Comparison of ENCODE assay signal across 1 cellular context in the genomic region with DNA sequence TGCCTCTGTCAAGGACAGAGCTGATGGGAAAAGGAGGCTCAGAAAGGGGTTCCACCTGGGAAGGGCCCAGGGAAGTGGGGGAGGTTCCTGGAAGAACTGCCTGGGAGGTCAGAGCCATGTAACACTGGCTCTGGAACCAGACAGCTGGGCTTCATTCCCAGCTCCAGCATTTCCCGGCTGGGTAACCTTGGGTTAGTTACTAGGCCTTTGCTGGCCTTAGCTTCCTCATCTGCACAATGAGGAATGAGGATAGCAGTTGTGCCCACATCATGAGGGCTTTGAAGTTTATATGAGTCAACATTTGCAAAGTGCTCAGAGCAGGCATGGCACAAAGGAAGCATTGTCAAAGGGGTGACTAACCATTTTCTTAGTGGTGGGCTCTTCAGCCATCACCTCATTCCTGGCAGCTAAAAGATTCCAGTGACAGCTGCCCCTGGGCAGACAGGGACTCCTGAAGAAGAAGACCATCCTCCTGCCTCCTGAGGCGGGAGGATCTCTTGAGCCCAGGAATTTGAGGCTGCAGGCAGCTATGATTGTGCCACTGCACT.
TF ChIP-seq lines count a peak whose summit lies in the region.

No MANE protein-coding gene starts in this region.

TF ChIP-seq in HepG2, 621 proteins besides CTCF, POLR2A, EP300 and RAD21 (continued from another document and continues in another):
- TF ChIP-seq, protein P1, sequence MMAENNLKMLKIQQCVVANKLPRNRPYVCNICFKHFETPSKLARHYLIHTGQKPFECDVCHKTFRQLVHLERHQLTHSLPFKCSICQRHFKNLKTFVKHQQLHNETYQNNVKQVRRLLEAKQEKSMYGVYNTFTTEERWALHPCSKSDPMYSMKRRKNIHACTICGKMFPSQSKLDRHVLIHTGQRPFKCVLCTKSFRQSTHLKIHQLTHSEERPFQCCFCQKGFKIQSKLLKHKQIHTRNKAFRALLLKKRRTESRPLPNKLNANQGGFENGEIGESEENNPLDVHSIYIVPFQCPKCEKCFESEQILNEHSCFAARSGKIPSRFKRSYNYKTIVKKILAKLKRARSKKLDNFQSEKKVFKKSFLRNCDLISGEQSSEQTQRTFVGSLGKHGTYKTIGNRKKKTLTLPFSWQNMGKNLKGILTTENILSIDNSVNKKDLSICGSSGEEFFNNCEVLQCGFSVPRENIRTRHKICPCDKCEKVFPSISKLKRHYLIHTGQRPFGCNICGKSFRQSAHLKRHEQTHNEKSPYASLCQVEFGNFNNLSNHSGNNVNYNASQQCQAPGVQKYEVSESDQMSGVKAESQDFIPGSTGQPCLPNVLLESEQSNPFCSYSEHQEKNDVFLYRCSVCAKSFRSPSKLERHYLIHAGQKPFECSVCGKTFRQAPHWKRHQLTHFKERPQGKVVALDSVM (CRISPR knock-in tag; IDR thresholded peaks at IDR 0.05), result peak; percentile 49; the same call in 1 of the 2 replicates
- peak; percentile 62; the same call in 1 of the 2 replicates for TF ChIP-seq ARID4A (CRISPR knock-in tag; IDR thresholded peaks at IDR 0.05; ENCODE audit: borderline replicate concordance)
- TF ChIP-seq YEATS2 (CRISPR knock-in tag; IDR thresholded peaks at IDR 0.05; ENCODE audit: borderline replicate concordance), result peak; percentile 63; the same call in 1 of the 2 replicates
- no peak for TF ChIP-seq ZNF143 (CRISPR knock-in tag; IDR thresholded peaks at IDR 0.05)
- TF ChIP-seq, protein P2, sequence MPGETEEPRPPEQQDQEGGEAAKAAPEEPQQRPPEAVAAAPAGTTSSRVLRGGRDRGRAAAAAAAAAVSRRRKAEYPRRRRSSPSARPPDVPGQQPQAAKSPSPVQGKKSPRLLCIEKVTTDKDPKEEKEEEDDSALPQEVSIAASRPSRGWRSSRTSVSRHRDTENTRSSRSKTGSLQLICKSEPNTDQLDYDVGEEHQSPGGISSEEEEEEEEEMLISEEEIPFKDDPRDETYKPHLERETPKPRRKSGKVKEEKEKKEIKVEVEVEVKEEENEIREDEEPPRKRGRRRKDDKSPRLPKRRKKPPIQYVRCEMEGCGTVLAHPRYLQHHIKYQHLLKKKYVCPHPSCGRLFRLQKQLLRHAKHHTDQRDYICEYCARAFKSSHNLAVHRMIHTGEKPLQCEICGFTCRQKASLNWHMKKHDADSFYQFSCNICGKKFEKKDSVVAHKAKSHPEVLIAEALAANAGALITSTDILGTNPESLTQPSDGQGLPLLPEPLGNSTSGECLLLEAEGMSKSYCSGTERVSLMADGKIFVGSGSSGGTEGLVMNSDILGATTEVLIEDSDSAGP (CRISPR knock-in tag; IDR thresholded peaks at IDR 0.05; ENCODE audit: borderline replicate concordance), result peak; percentile 26; the same call in 1 of the 2 replicates
- no peak for TF ChIP-seq SP4 (CRISPR knock-in tag; IDR thresholded peaks at IDR 0.05)
- TF ChIP-seq, protein P3, sequence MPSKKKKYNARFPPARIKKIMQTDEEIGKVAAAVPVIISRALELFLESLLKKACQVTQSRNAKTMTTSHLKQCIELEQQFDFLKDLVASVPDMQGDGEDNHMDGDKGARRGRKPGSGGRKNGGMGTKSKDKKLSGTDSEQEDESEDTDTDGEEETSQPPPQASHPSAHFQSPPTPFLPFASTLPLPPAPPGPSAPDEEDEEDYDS (CRISPR knock-in tag; IDR thresholded peaks at IDR 0.05), result peak; percentile 82; the same call in 1 of the 2 replicates
- TF ChIP-seq ZMYM4 (CRISPR knock-in tag; IDR thresholded peaks at IDR 0.05), result peak; percentile 50; the same call in 1 of the 2 replicates
- no peak for TF ChIP-seq GTF3A (CRISPR knock-in tag; conservative IDR thresholded peaks at IDR 0.05)
- TF ChIP-seq ZNF780A (CRISPR knock-in tag; IDR thresholded peaks at IDR 0.05), result no peak
- no peak for TF ChIP-seq HNRNPL (IDR thresholded peaks at IDR 0.05; ENCODE audit: low read depth, low read length)
- no peak for TF ChIP-seq HHEX (CRISPR knock-in tag; IDR thresholded peaks at IDR 0.05)
- no peak for TF ChIP-seq TOPORS (CRISPR knock-in tag; IDR thresholded peaks at IDR 0.05)
- TF ChIP-seq RFXANK (CRISPR knock-in tag; IDR thresholded peaks at IDR 0.05), result 0 out of 2 replicates have a peak, but pooled peaks have one; percentile 33
- no peak for TF ChIP-seq CAMTA2 (CRISPR knock-in tag; IDR thresholded peaks at IDR 0.05; ENCODE audit: borderline replicate concordance)
- TF ChIP-seq POLR2G (IDR thresholded peaks at IDR 0.05; ENCODE audit: low read depth, low read length), result peak; percentile 80
- TF ChIP-seq, protein P4, sequence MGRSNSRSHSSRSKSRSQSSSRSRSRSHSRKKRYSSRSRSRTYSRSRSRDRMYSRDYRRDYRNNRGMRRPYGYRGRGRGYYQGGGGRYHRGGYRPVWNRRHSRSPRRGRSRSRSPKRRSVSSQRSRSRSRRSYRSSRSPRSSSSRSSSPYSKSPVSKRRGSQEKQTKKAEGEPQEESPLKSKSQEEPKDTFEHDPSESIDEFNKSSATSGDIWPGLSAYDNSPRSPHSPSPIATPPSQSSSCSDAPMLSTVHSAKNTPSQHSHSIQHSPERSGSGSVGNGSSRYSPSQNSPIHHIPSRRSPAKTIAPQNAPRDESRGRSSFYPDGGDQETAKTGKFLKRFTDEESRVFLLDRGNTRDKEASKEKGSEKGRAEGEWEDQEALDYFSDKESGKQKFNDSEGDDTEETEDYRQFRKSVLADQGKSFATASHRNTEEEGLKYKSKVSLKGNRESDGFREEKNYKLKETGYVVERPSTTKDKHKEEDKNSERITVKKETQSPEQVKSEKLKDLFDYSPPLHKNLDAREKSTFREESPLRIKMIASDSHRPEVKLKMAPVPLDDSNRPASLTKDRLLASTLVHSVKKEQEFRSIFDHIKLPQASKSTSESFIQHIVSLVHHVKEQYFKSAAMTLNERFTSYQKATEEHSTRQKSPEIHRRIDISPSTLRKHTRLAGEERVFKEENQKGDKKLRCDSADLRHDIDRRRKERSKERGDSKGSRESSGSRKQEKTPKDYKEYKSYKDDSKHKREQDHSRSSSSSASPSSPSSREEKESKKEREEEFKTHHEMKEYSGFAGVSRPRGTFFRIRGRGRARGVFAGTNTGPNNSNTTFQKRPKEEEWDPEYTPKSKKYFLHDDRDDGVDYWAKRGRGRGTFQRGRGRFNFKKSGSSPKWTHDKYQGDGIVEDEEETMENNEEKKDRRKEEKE (IDR thresholded peaks at IDR 0.05), result no peak
- TF ChIP-seq FOXA1 (IDR thresholded peaks at IDR 0.05), result no peak
- peak; percentile 64 for TF ChIP-seq FOXA1 (CRISPR knock-in tag; IDR thresholded peaks at IDR 0.05)
- TF ChIP-seq, protein P5, sequence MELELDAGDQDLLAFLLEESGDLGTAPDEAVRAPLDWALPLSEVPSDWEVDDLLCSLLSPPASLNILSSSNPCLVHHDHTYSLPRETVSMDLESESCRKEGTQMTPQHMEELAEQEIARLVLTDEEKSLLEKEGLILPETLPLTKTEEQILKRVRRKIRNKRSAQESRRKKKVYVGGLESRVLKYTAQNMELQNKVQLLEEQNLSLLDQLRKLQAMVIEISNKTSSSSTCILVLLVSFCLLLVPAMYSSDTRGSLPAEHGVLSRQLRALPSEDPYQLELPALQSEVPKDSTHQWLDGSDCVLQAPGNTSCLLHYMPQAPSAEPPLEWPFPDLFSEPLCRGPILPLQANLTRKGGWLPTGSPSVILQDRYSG (CRISPR knock-in tag; IDR thresholded peaks at IDR 0.05), result no peak
- TF ChIP-seq, protein P6, sequence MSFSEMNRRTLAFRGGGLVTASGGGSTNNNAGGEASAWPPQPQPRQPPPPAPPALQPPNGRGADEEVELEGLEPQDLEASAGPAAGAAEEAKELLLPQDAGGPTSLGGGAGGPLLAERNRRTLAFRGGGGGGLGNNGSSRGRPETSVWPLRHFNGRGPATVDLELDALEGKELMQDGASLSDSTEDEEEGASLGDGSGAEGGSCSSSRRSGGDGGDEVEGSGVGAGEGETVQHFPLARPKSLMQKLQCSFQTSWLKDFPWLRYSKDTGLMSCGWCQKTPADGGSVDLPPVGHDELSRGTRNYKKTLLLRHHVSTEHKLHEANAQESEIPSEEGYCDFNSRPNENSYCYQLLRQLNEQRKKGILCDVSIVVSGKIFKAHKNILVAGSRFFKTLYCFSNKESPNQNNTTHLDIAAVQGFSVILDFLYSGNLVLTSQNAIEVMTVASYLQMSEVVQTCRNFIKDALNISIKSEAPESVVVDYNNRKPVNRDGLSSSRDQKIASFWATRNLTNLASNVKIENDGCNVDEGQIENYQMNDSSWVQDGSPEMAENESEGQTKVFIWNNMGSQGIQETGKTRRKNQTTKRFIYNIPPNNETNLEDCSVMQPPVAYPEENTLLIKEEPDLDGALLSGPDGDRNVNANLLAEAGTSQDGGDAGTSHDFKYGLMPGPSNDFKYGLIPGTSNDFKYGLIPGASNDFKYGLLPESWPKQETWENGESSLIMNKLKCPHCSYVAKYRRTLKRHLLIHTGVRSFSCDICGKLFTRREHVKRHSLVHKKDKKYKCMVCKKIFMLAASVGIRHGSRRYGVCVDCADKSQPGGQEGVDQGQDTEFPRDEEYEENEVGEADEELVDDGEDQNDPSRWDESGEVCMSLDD (CRISPR knock-in tag; IDR thresholded peaks at IDR 0.05; ENCODE audit: borderline replicate concordance), result peak; percentile 92; the same call in 1 of the 2 replicates
- TF ChIP-seq IRF2 (CRISPR knock-in tag; IDR thresholded peaks at IDR 0.05), result peak; percentile 77; the same call in 1 of the 2 replicates
- 0 out of 2 replicates have a peak, but pooled peaks have one; percentile 4 for TF ChIP-seq ZBTB33 (CRISPR knock-in tag; IDR thresholded peaks at IDR 0.05)
- no peak for TF ChIP-seq SETDB1 (CRISPR knock-in tag; IDR thresholded peaks at IDR 0.05; ENCODE audit: borderline replicate concordance)
- TF ChIP-seq XBP1 (CRISPR knock-in tag; IDR thresholded peaks at IDR 0.05), result no peak
- 0 out of 2 replicates have a peak, but pooled peaks have one; percentile 15 for TF ChIP-seq ZNF629 (CRISPR knock-in tag; conservative IDR thresholded peaks at IDR 0.05)
- TF ChIP-seq, protein P7, sequence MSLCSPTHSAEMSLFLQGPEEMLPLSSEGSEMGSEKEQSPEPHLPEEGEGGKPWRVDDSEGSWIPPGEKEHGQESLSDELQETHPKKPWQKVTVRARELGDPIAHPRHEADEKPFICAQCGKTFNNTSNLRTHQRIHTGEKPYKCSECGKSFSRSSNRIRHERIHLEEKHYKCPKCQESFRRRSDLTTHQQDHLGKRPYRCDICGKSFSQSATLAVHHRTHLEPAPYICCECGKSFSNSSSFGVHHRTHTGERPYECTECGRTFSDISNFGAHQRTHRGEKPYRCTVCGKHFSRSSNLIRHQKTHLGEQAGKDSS (CRISPR knock-in tag; IDR thresholded peaks at IDR 0.05; ENCODE audit: borderline replicate concordance, low read depth), result peak; percentile 90; the same call in 1 of the 2 replicates
- TF ChIP-seq ZNF121 (CRISPR knock-in tag; IDR thresholded peaks at IDR 0.05), result no peak
- TF ChIP-seq ZBTB49 (CRISPR knock-in tag; IDR thresholded peaks at IDR 0.05; ENCODE audit: borderline replicate concordance), result no peak
- TF ChIP-seq ZNF12 (CRISPR knock-in tag; IDR thresholded peaks at IDR 0.05), result peak; percentile 83
- TF ChIP-seq TBX3 (IDR thresholded peaks at IDR 0.05; ENCODE audit: borderline replicate concordance), result peak; percentile 25; the same call in 1 of the 2 replicates
- no peak for TF ChIP-seq LCORL (IDR thresholded peaks at IDR 0.05)
- peak; percentile 68; the same call in 1 of the 2 replicates for TF ChIP-seq LCORL (CRISPR knock-in tag; IDR thresholded peaks at IDR 0.05)
- peak; percentile 93 for TF ChIP-seq NCOA2 (CRISPR knock-in tag; IDR thresholded peaks at IDR 0.05)
- no peak for TF ChIP-seq HCFC1 (IDR thresholded peaks at IDR 0.05; ENCODE audit: low read depth, low read length)
